In the genomic region with DNA sequence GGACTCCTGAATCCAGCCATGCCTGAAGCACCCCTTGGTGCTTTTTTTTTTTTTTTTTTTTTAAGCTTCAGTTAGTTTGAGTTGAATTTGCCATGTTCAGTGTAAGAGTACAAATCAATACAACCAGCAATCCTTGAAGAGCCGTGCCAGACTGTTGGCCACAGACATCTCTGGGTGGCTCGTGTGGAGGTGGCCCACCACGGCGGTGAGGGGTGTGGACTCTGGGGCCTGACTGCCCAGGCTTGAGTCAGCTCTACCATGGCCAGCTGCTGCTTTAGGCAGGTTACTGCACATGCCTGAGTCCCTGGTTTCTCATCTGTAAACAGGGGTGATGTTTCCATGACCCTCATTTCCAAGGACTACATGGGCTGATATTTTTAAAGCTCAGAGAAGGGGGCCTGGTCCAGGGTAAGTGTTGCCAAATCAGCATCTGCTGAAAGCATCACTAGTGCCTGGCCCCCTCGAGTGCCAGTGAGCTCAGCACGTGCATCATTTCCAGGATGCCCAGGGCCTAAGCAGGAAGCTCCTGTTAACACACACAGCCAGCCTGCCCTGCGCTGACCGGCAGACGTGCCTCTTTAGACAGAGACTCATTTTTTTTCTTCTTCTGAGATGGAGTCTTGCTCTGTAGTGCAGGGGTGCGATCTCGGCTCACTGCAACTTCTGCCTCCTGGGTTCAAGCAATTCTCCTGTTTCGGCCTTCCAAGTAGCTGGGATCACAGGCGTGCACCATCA, we compare ENCODE assay signal across 26 cellular contexts.
"Had no signal": no experiment of that assay in that cellular context is flagged by ENCODE, and none has a peak within 500 bp of the region (broad histone marks: within the 10 kb centered on the region; RNA-seq: fewer than 3 reads in every experiment).

No MANE protein-coding gene starts in this region.

- H3K36me3 ChIP-seq: colonic mucosa, esophagus squamous epithelium, gastrocnemius medialis, left lung, lower lobe of right lung had no signal

- H3K27me3 ChIP-seq: colonic mucosa, hepatocyte had no signal

- H3K4me2 ChIP-seq: hepatocyte had no signal

- H3K9me3 Mint-ChIP-seq: dendritic cell treated with granulocyte-macrophage colony-stimulating factor and Interleukin-4, amounts not matched to agents 40 ng/mL and 50 ng/mL, for 4 days; immature natural killer cell; mesothelial cell of epicardium had no signal

- H3K9me3 ChIP-seq: colonic mucosa, esophagus squamous epithelium, gastrocnemius medialis, left lung, lower lobe of right lung, mucosa of descending colon had no signal

- H3K36me3 Mint-ChIP-seq: immature natural killer cell, mesothelial cell of epicardium had no signal

- H3K27ac ChIP-seq: colonic mucosa, epithelial cell of prostate, esophagus squamous epithelium, gastrocnemius medialis, hepatocyte, left lung, lower lobe of right lung had no signal

- H3K27ac Mint-ChIP-seq: dendritic cell treated with granulocyte-macrophage colony-stimulating factor and Interleukin-4, amounts not matched to agents 40 ng/mL and 50 ng/mL, for 4 days; mesothelial cell of epicardium had no signal

- DNase-seq: cerebellar nuclear complex; colonic mucosa; cortex of kidney; dorsolateral prefrontal cortex; effector CD4-positive, alpha-beta T cell; effector memory CD4-positive, alpha-beta T cell; erythroblast; esophagus squamous epithelium; foreskin fibroblast; foreskin melanocyte; gastrocnemius medialis; glutamatergic neuron; head of caudate nucleus; hypothalamus; immature natural killer cell; left cardiac atrium; left ventricle myocardium superior; lower lobe of right lung; mesenchymal stem cell had no signal

- H2AFZ ChIP-seq: hepatocyte had no signal

- H3K4me3 Mint-ChIP-seq: dendritic cell treated with granulocyte-macrophage colony-stimulating factor and Interleukin-4, amounts not matched to agents 40 ng/mL and 50 ng/mL, for 4 days; immature natural killer cell; mesothelial cell of epicardium had no signal

- ATAC-seq: esophagus mucosa, gastrocnemius medialis, left cardiac atrium, left lung, left ventricle myocardium superior, lower lobe of right lung, mucosa of descending colon had no signal

- H3K4me3 ChIP-seq: colonic mucosa, dorsolateral prefrontal cortex, esophagus squamous epithelium, gastrocnemius medialis, hepatocyte, left lung, lower lobe of right lung, mucosa of descending colon had no signal

- H3K4me1 ChIP-seq: colonic mucosa, gastrocnemius medialis had no signal

- H3K79me2 ChIP-seq: hepatocyte had no signal
